ENCODE assay signal across 2 cellular contexts in genomic region chr13:112877976-112878955, GRCh38.
TF ChIP-seq lines count a peak whose summit lies in the region.

No MANE protein-coding gene starts in this region.

TF ChIP-seq in H1, 55 proteins besides CTCF, POLR2A, EP300 and RAD21 (continued from another document):
- TF ChIP-seq CHD1 (IDR thresholded peaks at IDR 0.05; ENCODE audit: low read depth, low read length) (no peak), KDM4A (IDR thresholded peaks at IDR 0.05; ENCODE audit: low read depth, low read length, severe bottlenecking) (no peak), NRF1 (IDR thresholded peaks at IDR 0.05; ENCODE audit: low read depth, low read length) (no peak), BACH1 (IDR thresholded peaks at IDR 0.05; ENCODE audit: low read length) (no peak), GTF2F1 (IDR thresholded peaks at IDR 0.05; ENCODE audit: borderline replicate concordance, low read depth, low read length) (no peak), SIN3A (conservative IDR thresholded peaks at IDR 0.05 in 1 of 2, IDR thresholded peaks at IDR 0.05 in 1 of 2; ENCODE audit: low read depth in 1 of 2, low read length in 2 of 2) (no peak), TAF1 (IDR thresholded peaks at IDR 0.05; ENCODE audit: low read depth, low read length) (no peak), HDAC2 (IDR thresholded peaks at IDR 0.05; ENCODE audit: borderline replicate concordance in 1 of 2, low read depth in 2 of 2, low read length in 2 of 2) (no peak), SP2 (IDR thresholded peaks at IDR 0.05; ENCODE audit: low read length) (no peak), BCL11A (IDR thresholded peaks at IDR 0.05; ENCODE audit: low read depth in 2 of 2, low read length in 2 of 2) (no peak), YY1 (IDR thresholded peaks at IDR 0.05; ENCODE audit: low read depth, low read length) (no peak), USF2 (IDR thresholded peaks at IDR 0.05; ENCODE audit: low read length) (no peak), JUND (IDR thresholded peaks at IDR 0.05; ENCODE audit: low read length) (no peak), MAX (IDR thresholded peaks at IDR 0.05) (no peak), SUZ12 (IDR thresholded peaks at IDR 0.05; ENCODE audit: low read length) (no peak), GABPA (IDR thresholded peaks at IDR 0.05; ENCODE audit: borderline replicate concordance, insufficient read depth, low read length) (no peak), ASH2L (IDR thresholded peaks at IDR 0.05; ENCODE audit: low read length) (no peak), PHF8 (conservative IDR thresholded peaks at IDR 0.05; ENCODE audit: low read depth, low read length) (no peak), RNF2 (IDR thresholded peaks at IDR 0.05; ENCODE audit: borderline replicate concordance, low read depth, low read length, missing control alignments, poor library complexity, severe bottlenecking) (no peak)

TF ChIP-seq in SK-N-SH, 30 proteins besides CTCF, POLR2A, EP300 and RAD21 (continued from another document):
- no peak for TF ChIP-seq GABPA (IDR thresholded peaks at IDR 0.05; ENCODE audit: low read depth)
- TF ChIP-seq SMC3 (IDR thresholded peaks at IDR 0.05; ENCODE audit: low read depth, low read length), result no peak
- no peak for TF ChIP-seq IRF3 (IDR thresholded peaks at IDR 0.05; ENCODE audit: low read depth, low read length)
- TF ChIP-seq FOXJ3 (CRISPR knock-in tag; IDR thresholded peaks at IDR 0.05), result no peak
- TF ChIP-seq REST (IDR thresholded peaks at IDR 0.05; ENCODE audit: low read depth, low read length), result no peak
- TF ChIP-seq FOSL2 (IDR thresholded peaks at IDR 0.05; ENCODE audit: borderline replicate concordance, low read depth), result no peak
- TF ChIP-seq RXRA (IDR thresholded peaks at IDR 0.05; ENCODE audit: borderline replicate concordance, low read depth), result no peak
- no peak for TF ChIP-seq PBX3 (IDR thresholded peaks at IDR 0.05)
- no peak for TF ChIP-seq TAF1 (IDR thresholded peaks at IDR 0.05; ENCODE audit: borderline replicate concordance, low read depth, low read length)
- no peak for TF ChIP-seq JUND (IDR thresholded peaks at IDR 0.05)
- TF ChIP-seq TCF12 (IDR thresholded peaks at IDR 0.05), result no peak
TF ChIP-seq in SK-N-SH: peak in this region for 0.
